8 cellular contexts compared by ENCODE assay signal in genomic region chrX:24838624-24839023, GRCh38.
A peak's percentile ranks its signal among the peaks of the same experiment; 100 is the strongest.
DNase-seq lines count a peak whose midpoint lies in the region; ATAC-seq and TF ChIP-seq lines count a peak whose summit lies in the region.

No MANE protein-coding gene starts in this region.

- H3K4me3 ChIP-seq in Jurkat, Clone E6-1 (ENCODE audit: low read length) = no peak overlapping the region
- H3K4me3 ChIP-seq in adrenal gland = no peak overlapping the region

- TF ChIP-seq CTCF in adrenal gland (IDR thresholded peaks at IDR 0.05) = peak; percentile 36 to 69 (median 45)

- H3K36me3 Mint-ChIP-seq in activated naive CD4-positive, alpha-beta T cell treated with anti-CD3 and anti-CD28 coated beads, Interleukin-2, amount 10 ng/mL, durations not matched to agents 7 days and 5 days = peaks cover 3% of the 10 kb centered on the region

- H3K4me3 Mint-ChIP-seq in activated naive CD4-positive, alpha-beta T cell treated with anti-CD3 and anti-CD28 coated beads, Interleukin-2, amount 10 ng/mL, durations not matched to agents 7 days and 5 days = no peak overlapping the region

- CTCF ChIA-PET in activated naive CD4-positive, alpha-beta T cell treated with anti-CD3 and anti-CD28 coated beads, Interleukin-2, amount 10 ng/mL, durations not matched to agents 7 days and 5 days (lab: Charles Lee) = interaction anchor here (0.9 to 2.8 kb wide), 12 partner anchors 9 to 440 kb away, joined by 3 to 21 read pairs (median 4); no protein-coding TSS in a partner anchor

- H3K27ac ChIP-seq in adrenal gland = no peak overlapping the region

- 25 to 47% (median 38%) methylated on average over 3 of the region's 3 CpGs for WGBS in adrenal gland, 4 donors

- no peak for TF ChIP-seq POLR2A in adrenal gland (IDR thresholded peaks at IDR 0.05)

- H3K27me3 ChIP-seq in adrenal gland = no peaks in the 10 kb centered on the region

- H3K36me3 ChIP-seq in adrenal gland (replicated peaks in 1 of 2) = no peaks in the 10 kb centered on the region

- H3K4me1 ChIP-seq in adrenal gland (replicated peaks in 1 of 2) = peaks cover 0 to 7% of the 10 kb centered on the region in 2 donors

- H3K9me3 ChIP-seq in adrenal gland (replicated peaks in 1 of 3) = no peaks in the 10 kb centered on the region

- no peak overlapping the region for H3K27ac Mint-ChIP-seq in activated naive CD4-positive, alpha-beta T cell treated with anti-CD3 and anti-CD28 coated beads, Interleukin-2, amount 10 ng/mL, durations not matched to agents 7 days and 5 days

- intact Hi-C loops in adrenal gland (cut with DNase I) = loop anchor here in 1 of 2 donors (10.0 kb wide), 1 partner anchor 176 kb away; the partner anchor contains the start of gene ARX

- H3K4me1 Mint-ChIP-seq in activated naive CD4-positive, alpha-beta T cell treated with anti-CD3 and anti-CD28 coated beads, Interleukin-2, amount 10 ng/mL, durations not matched to agents 7 days and 5 days = no peaks in the 10 kb centered on the region

- DNase-seq in NCI-H2107 (lab: John Stamatoyannopoulos, UW) (peak; percentile 8), NCI-H2107 treated with DMSO at 0.1 percent for 48 hours (lab: John Stamatoyannopoulos, UW; ENCODE audit: unreplicated experiment) (no peak), adrenal gland (peak in 4 of 7 donors; percentile 9 to 25 (median 20)), kidney glomerular epithelial cell (lab: John Stamatoyannopoulos, UW) (peak; percentile 6)
- DNase-seq in Jurkat, Clone E6-1 (ENCODE audit: low read depth, low spot score) = peak; percentile 15
- DNase-seq in activated naive CD4-positive, alpha-beta T cell treated with anti-CD3 and anti-CD28 coated beads, Interleukin-2, amount 10 ng/mL, durations not matched to agents 7 days and 5 days = no peak

- no peaks in the 10 kb centered on the region for H3K9me3 Mint-ChIP-seq in activated naive CD4-positive, alpha-beta T cell treated with anti-CD3 and anti-CD28 coated beads, Interleukin-2, amount 10 ng/mL, durations not matched to agents 7 days and 5 days

- H3K27me3 Mint-ChIP-seq in activated naive CD4-positive, alpha-beta T cell treated with anti-CD3 and anti-CD28 coated beads, Interleukin-2, amount 10 ng/mL, durations not matched to agents 7 days and 5 days = no peaks in the 10 kb centered on the region

- ATAC-seq in HG02588 (IDR thresholded peaks at IDR 0.05; ENCODE audit: unreplicated experiment) (no peak), HG02938 (IDR thresholded peaks at IDR 0.05; ENCODE audit: unreplicated experiment) (no peak)

Comparison
In these comparisons a context has a peak if more than half of its experiments do, and no peak if none do; other contexts are left out.
1. DNase-seq: peak in NCI-H2107 (single experiment), Jurkat, Clone E6-1 (single experiment), adrenal gland (4 of 7) and kidney glomerular epithelial cell (single experiment); none in NCI-H2107 treated with DMSO at 0.1 percent for 48 hours (single experiment) and activated naive CD4-positive, alpha-beta T cell treated with anti-CD3 and anti-CD28 coated beads, Interleukin-2, amount 10 ng/mL, durations not matched to agents 7 days and 5 days (single experiment).